In the genomic region with DNA sequence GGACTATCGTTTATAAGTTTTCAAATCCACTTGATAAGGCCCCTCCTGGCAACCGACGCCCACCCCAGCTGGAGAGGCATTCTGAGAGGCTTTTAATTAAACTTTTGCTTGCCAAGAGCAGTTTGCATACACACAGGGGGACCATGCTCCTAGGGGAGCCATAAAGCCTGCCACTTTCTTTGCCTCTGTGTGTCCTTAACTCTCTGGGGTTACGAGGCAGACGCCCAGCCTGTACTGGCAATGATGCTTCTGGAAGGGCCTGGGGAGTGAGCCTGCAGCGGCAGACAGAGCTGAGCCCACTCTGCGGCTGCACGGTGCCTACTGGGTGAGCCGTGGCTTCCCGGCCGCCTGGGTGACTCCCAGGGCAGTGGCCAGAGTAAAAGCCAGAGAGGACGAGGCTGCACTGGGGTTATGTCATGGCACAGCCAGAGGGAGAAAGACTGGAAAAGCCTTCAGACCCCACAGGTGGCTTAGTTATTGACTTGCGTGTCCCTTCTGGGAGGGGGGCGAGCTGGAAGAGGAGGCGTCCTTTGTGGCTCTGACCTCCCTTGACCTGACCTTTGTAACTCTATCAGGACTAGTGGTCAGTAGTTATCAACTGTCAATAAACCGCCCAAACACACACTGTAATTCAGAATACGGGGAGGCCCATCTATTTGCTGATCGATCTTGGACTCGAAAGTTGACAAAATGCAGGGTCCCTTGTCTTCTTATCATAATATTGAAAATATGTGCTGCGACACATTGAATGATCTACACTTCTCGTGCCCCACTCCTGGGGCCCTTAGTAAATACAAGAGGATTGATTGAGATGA, we compare ENCODE assay signal across 22 cellular contexts.
DNase-seq lines count a peak whose midpoint lies in the region; ATAC-seq, FAIRE-seq and TF ChIP-seq lines count a peak whose summit lies in the region.
"Had no signal": no experiment of that assay in that cellular context is flagged by ENCODE, and none has a peak within 500 bp of the region (broad histone marks: within the 10 kb centered on the region; RNA-seq: fewer than 3 reads in every experiment).

No MANE protein-coding gene starts in this region.

- H3K9me3 Mint-ChIP-seq in progenitor cell of endocrine pancreas (ENCODE audit: low read depth): no peaks in the 10 kb centered on the region

- peak overlapping the region; percentile 93 for H3K27ac Mint-ChIP-seq in progenitor cell of endocrine pancreas
- H3K27ac Mint-ChIP-seq: activated CD8-positive, alpha-beta T cell treated with anti-CD3 and anti-CD28 coated beads, Interleukin-2, amount 10 ng/mL, durations not matched to agents 7 days and 5 days had no signal

- FAIRE-seq in D721Med (lab: Jason Lieb, UNC): no peak
- FAIRE-seq: TTC549 had no signal

- TF ChIP-seq CTCF in progenitor cell of endocrine pancreas (IDR thresholded peaks at IDR 0.05; ENCODE audit: unreplicated experiment) (no peak), D721Med (IDR thresholded peaks at IDR 0.05; ENCODE audit: insufficient read depth, missing control alignments) (no peak)

- no peak for ATAC-seq in GM21515 (IDR thresholded peaks at IDR 0.05; ENCODE audit: unreplicated experiment)
- ATAC-seq: activated CD8-positive, alpha-beta T cell treated with anti-CD3 and anti-CD28 coated beads, Interleukin-2, amount 10 ng/mL, durations not matched to agents 7 days and 5 days; stimulated activated naive CD8-positive, alpha-beta T cell treated with anti-CD3 and anti-CD28 coated beads, Interleukin-15, Interleukin-2, amounts not matched to agents 100 U/mL and 50 U/mL, for 24 hours had no signal

- peaks cover 35% of the 10 kb centered on the region for H3K4me1 Mint-ChIP-seq in progenitor cell of endocrine pancreas (ENCODE audit: low read depth)
- H3K4me1 Mint-ChIP-seq: CD4-positive, CD25-positive, alpha-beta regulatory T cell had no signal

- H3K27me3 Mint-ChIP-seq in progenitor cell of endocrine pancreas: peaks cover 47% of the 10 kb centered on the region
- H3K27me3 Mint-ChIP-seq: CD4-positive, CD25-positive, alpha-beta regulatory T cell had no signal

- H3K4me3 Mint-ChIP-seq in progenitor cell of endocrine pancreas (ENCODE audit: low read depth): peak overlapping the region; percentile 24
- H3K4me3 Mint-ChIP-seq: activated CD8-positive, alpha-beta T cell treated with anti-CD3 and anti-CD28 coated beads, Interleukin-2, amount 10 ng/mL, durations not matched to agents 7 days and 5 days; CD4-positive, CD25-positive, alpha-beta regulatory T cell had no signal

- no peaks in the 10 kb centered on the region for H3K36me3 Mint-ChIP-seq in progenitor cell of endocrine pancreas (ENCODE audit: insufficient read depth)
- H3K36me3 Mint-ChIP-seq: CD4-positive, CD25-positive, alpha-beta regulatory T cell had no signal

- DNase-seq in NCI-H1092 treated with DMSO at 0.1 percent for 48 hours (lab: John Stamatoyannopoulos, UW) (peak; percentile 93), NCI-H2081 treated with DMSO at 0.1 percent for 48 hours (lab: John Stamatoyannopoulos, UW) (peak; percentile 31), NCI-H69 (lab: John Stamatoyannopoulos, UW) (peak; percentile 85), progenitor cell of endocrine pancreas (ENCODE audit: low spot score, unreplicated experiment) (peak; percentile 34), D721Med (ENCODE audit: insufficient read length, low spot score) (no peak)
- no peak for DNase-seq in activated CD8-positive, alpha-beta memory T cell treated with anti-CD3 and anti-CD28 coated beads, Interleukin-2, amount 50 U/mL, for 4 hours
- DNase-seq: activated CD4-positive, CD25-positive, alpha-beta regulatory T cell treated with anti-CD3 and anti-CD28 coated beads, Interleukin-2, amount 50 U/mL, for 72 hours; activated CD8-positive, alpha-beta T cell treated with anti-CD3 and anti-CD28 coated beads, Interleukin-2, amount 10 ng/mL, durations not matched to agents 7 days and 5 days; activated effector memory CD4-positive, alpha-beta T cell treated with anti-CD3 and anti-CD28 coated beads, Interleukin-2, amount 50 U/mL, for 16 hours; CD4-positive, CD25-positive, alpha-beta regulatory T cell; cerebellar nuclear complex; GDM1; GOT3; kidney glomerular epithelial cell; lower lobe of right lung; NCI-H446 treated with DMSO at 0.1 percent for 48 hours; sigmoid colon; SJCRH30; stimulated activated naive CD8-positive, alpha-beta T cell treated with anti-CD3 and anti-CD28 coated beads, Interleukin-15, Interleukin-2, amounts not matched to agents 100 U/mL and 50 U/mL, for 24 hours; T-helper 1 cell had no signal

Comparison
In these comparisons a context has a peak if more than half of its experiments do, and no peak if none do; other contexts are left out.
1. DNase-seq: peak in NCI-H1092 treated with DMSO at 0.1 percent for 48 hours (single experiment), NCI-H2081 treated with DMSO at 0.1 percent for 48 hours (single experiment), NCI-H69 (single experiment) and progenitor cell of endocrine pancreas (single experiment); none in activated CD8-positive, alpha-beta memory T cell treated with anti-CD3 and anti-CD28 coated beads, Interleukin-2, amount 50 U/mL, for 4 hours (single experiment) and D721Med (single experiment).